21 cellular contexts compared by ENCODE assay signal in the genomic region with DNA sequence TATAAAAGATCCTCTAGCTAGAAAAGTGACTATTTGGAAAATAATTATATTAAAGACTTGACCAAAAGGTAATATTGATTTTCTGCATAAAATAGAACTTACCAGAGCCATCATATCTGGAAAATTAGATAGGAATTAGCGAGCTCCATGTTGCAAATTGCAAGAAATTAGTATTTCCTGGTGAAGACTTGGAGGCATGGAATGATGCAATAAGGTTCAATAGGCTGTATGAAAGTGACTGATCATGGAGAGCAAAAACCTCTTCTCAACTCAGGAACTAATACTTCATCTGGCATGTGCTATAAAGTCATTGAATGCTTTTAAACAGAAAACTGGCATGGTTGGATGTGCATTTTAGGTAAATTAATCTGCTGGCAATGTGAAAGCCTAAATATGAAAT.
"Had no signal": no experiment of that assay in that cellular context is flagged by ENCODE, and none has a peak within 500 bp of the region (broad histone marks: within the 10 kb centered on the region; RNA-seq: fewer than 3 reads in every experiment).

No MANE protein-coding gene starts in this region.

- H3K27ac Mint-ChIP-seq: activated CD4-positive, alpha-beta memory T cell treated with anti-CD3 and anti-CD28 coated beads for 36 hours; activated naive CD8-positive, alpha-beta T cell treated with anti-CD3 and anti-CD28 coated beads, Interleukin-2, amount 10 ng/mL, durations not matched to agents 7 days and 5 days; nephron; T-helper 1 cell treated with Interleukin-12 subunit alpha and Interleukin-12 subunit beta and Interleukin-4 antibody, amounts not matched to agents 30 μg/mL and 1 μg/mL, for 36 hours had no signal

- H3K36me3 Mint-ChIP-seq: activated naive CD8-positive, alpha-beta T cell treated with anti-CD3 and anti-CD28 coated beads, Interleukin-2, amount 10 ng/mL, durations not matched to agents 7 days and 5 days had no signal

- H3K4me3 Mint-ChIP-seq: activated CD4-positive, alpha-beta memory T cell treated with anti-CD3 and anti-CD28 coated beads for 36 hours; activated naive CD8-positive, alpha-beta T cell treated with anti-CD3 and anti-CD28 coated beads, Interleukin-2, amount 10 ng/mL, durations not matched to agents 7 days and 5 days; nephron; T-helper 1 cell treated with Interleukin-12 subunit alpha and Interleukin-12 subunit beta and Interleukin-4 antibody, amounts not matched to agents 30 μg/mL and 1 μg/mL, for 36 hours had no signal

- H3K4me3 ChIP-seq: body of pancreas, heart left ventricle, pancreas, upper lobe of right lung had no signal

- H3K27me3 ChIP-seq: body of pancreas, heart left ventricle, pancreas, upper lobe of right lung had no signal

- H3K9me3 ChIP-seq: pancreas, upper lobe of right lung had no signal

- H3K27ac ChIP-seq: body of pancreas, heart left ventricle, pancreas, upper lobe of right lung had no signal

- H3K4me1 Mint-ChIP-seq: activated naive CD8-positive, alpha-beta T cell treated with anti-CD3 and anti-CD28 coated beads, Interleukin-2, amount 10 ng/mL, durations not matched to agents 7 days and 5 days; nephron had no signal

- H3K36me3 ChIP-seq: heart left ventricle, pancreas, upper lobe of right lung had no signal

- DNase-seq: activated CD4-positive, alpha-beta memory T cell treated with anti-CD3 and anti-CD28 coated beads for 36 hours; activated CD4-positive, alpha-beta T cell treated with anti-CD3 and anti-CD28 coated beads for 48 hours; activated CD4-positive, CD25-positive, alpha-beta regulatory T cell; activated naive CD4-positive, alpha-beta T cell treated with Interleukin-2 at 50 U/mL for 16 hours; activated naive CD8-positive, alpha-beta T cell treated with anti-CD3 and anti-CD28 coated beads, Interleukin-2, amount 10 ng/mL, durations not matched to agents 7 days and 5 days; activated T-cell treated with anti-CD3 and anti-CD28 coated beads, Interleukin-2, amount 50 U/mL, for 48 hours; amygdala; body of pancreas; effector memory CD4-positive, alpha-beta T cell; heart left ventricle; islet precursor cell; left cardiac atrium; pancreas; right cardiac atrium; stimulated activated CD4-positive, alpha-beta T cell treated with anti-CD3 and anti-CD28 coated beads, Interleukin-12 subunit alpha, Interleukin-12 subunit beta, amount 100 ng/mL, for 4 hours; stimulated activated CD4-positive, alpha-beta T cell treated with anti-CD3 and anti-CD28 coated beads, Interleukin-4, amount 100 ng/mL, for 4 hours; stimulated activated naive CD8-positive, alpha-beta T cell treated with anti-CD3 and anti-CD28 coated beads, Interleukin-15, Interleukin-2, amounts not matched to agents 100 U/mL and 50 U/mL, for 24 hours; upper lobe of right lung had no signal

- H3K4me1 ChIP-seq: body of pancreas, heart left ventricle, pancreas, upper lobe of right lung had no signal

- ATAC-seq: body of pancreas; esophagus mucosa; heart left ventricle; left cardiac atrium; pancreas; right cardiac atrium; stimulated activated naive CD8-positive, alpha-beta T cell treated with anti-CD3 and anti-CD28 coated beads, Interleukin-15, Interleukin-2, amounts not matched to agents 100 U/mL and 50 U/mL, for 24 hours; upper lobe of right lung had no signal

- H3K27me3 Mint-ChIP-seq: activated CD4-positive, alpha-beta memory T cell treated with anti-CD3 and anti-CD28 coated beads for 36 hours; activated naive CD8-positive, alpha-beta T cell treated with anti-CD3 and anti-CD28 coated beads, Interleukin-2, amount 10 ng/mL, durations not matched to agents 7 days and 5 days had no signal
